13 cellular contexts compared by ENCODE assay signal in the genomic region with DNA sequence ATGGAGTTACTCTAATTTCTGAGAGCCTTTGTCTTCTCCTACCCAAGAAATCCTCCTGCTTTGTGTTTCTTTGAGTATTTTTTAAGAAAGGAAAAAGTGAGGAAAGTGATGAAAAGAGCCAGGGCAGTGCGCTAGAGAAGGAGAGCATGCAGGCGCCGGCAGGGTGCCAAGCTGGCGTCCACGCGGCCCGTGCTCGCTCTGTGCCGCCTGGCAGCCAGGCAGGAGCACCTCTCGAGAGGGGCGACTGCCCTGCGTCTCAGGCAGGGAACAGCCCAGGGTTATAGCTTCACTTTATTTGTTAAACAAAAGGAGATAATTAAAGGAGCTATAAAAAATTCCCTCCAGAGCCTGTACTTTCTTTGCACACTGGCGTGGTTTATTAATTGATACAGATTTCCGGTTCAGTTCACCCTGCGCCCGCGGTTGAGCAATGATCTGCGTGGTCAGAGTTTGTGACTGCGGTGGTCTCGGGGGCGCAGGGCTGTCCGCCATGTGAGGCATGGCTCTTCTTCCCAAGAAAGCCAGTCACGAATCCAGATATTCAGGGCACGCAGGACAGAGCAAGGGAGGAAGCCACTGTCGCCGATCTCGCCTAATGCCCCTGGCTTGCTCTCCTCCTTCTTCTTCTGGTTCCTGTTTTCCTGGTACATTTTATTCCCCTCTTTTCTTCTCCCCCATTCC.
DNase-seq lines count a peak whose midpoint lies in the region; ATAC-seq and TF ChIP-seq lines count a peak whose summit lies in the region.
"Had no signal": no experiment of that assay in that cellular context is flagged by ENCODE, and none has a peak within 500 bp of the region (broad histone marks: within the 10 kb centered on the region; RNA-seq: fewer than 3 reads in every experiment).

No MANE protein-coding gene starts in this region.

- no peak overlapping the region for H3K27ac ChIP-seq in right cardiac atrium (ENCODE audit: low read length)
- H3K27ac ChIP-seq: coronary artery, vagina had no signal

- no peaks in the 10 kb centered on the region for H3K27me3 ChIP-seq in right cardiac atrium (ENCODE audit: control insufficient read depth, insufficient read depth)
- H3K27me3 ChIP-seq: vagina had no signal

- no peak overlapping the region for H3K4me3 ChIP-seq in right cardiac atrium (ENCODE audit: low read length)
- peak overlapping the region; percentile 6 for H3K4me3 ChIP-seq in epithelial cell of proximal tubule (ENCODE audit: low read depth, low read length)
- H3K4me3 ChIP-seq: coronary artery, vagina had no signal

- no peaks in the 10 kb centered on the region for H3K9me3 ChIP-seq in right cardiac atrium (ENCODE audit: control insufficient read depth, low read length)
- H3K9me3 ChIP-seq: vagina had no signal

- WGBS in right cardiac atrium, result 92% methylated on average over 27 of the region's 27 CpGs

- no peak for TF ChIP-seq CTCF in epithelial cell of proximal tubule (conservative IDR thresholded peaks at IDR 0.05; ENCODE audit: low read depth, low read length)

- intact Hi-C loops in right cardiac atrium (cut with DNase I) (loop anchor here in 3 of 4 donors (5.0 to 10.0 kb wide), 2 partner anchors 527 to 1165 kb away; no protein-coding TSS in a partner anchor), Right ventricle myocardium superior (cut with DNase I) (loop anchor here (10.0 kb wide), 1 partner anchor 1175 kb away; no protein-coding TSS in a partner anchor)

- DNase-seq in right cardiac atrium (peak in 2 of 3 donors; percentile 36 to 40), Right ventricle myocardium superior (no peak), NCI-H526 (lab: John Stamatoyannopoulos, UW) (peak; percentile 4 to 57), epithelial cell of proximal tubule (ENCODE audit: low read depth) (no peak)
- no peak for DNase-seq in activated CD4-positive, alpha-beta T cell treated with anti-CD3 and anti-CD28 coated beads, Interleukin-2, amount 50 U/mL, for 4 hours
- DNase-seq: activated gamma-delta T cell, MV-4-11 had no signal

- H3K4me1 ChIP-seq in right cardiac atrium (ENCODE audit: control insufficient read depth, insufficient read depth, low read length), result peaks cover 4% of the 10 kb centered on the region
- H3K4me1 ChIP-seq: vagina had no signal

- no peak for ATAC-seq in right cardiac atrium
- ATAC-seq in Right ventricle myocardium superior (ENCODE audit: poor library complexity), result no peak
- no peak for ATAC-seq in GM18868 (IDR thresholded peaks at IDR 0.05; ENCODE audit: unreplicated experiment)
- no peak for ATAC-seq in GM19395 (IDR thresholded peaks at IDR 0.05; ENCODE audit: unreplicated experiment)
- no peak for ATAC-seq in HG02588 (IDR thresholded peaks at IDR 0.05; ENCODE audit: unreplicated experiment)
- ATAC-seq: Right ventricle myocardium inferior had no signal

Comparison
In these comparisons a context has a peak if more than half of its experiments do, and no peak if none do; other contexts are left out.
1. DNase-seq: peak in right cardiac atrium (2 of 3) and NCI-H526 (2 of 2); none in Right ventricle myocardium superior (single experiment), epithelial cell of proximal tubule (single experiment) and activated CD4-positive, alpha-beta T cell treated with anti-CD3 and anti-CD28 coated beads, Interleukin-2, amount 50 U/mL, for 4 hours (0 of 2).